Comparison of ENCODE assay signal across 22 cellular contexts in genomic region chr3:137103739-137104138, GRCh38.
"Had no signal": no experiment of that assay in that cellular context is flagged by ENCODE, and none has a peak within 500 bp of the region (broad histone marks: within the 10 kb centered on the region; RNA-seq: fewer than 3 reads in every experiment).

No MANE protein-coding gene starts in this region.

- H3K9me3 ChIP-seq: adrenal gland, ascending aorta, breast epithelium, sigmoid colon, upper lobe of right lung had no signal

- H3K4me3 ChIP-seq: adrenal gland, ascending aorta, breast epithelium, gastroesophageal sphincter, left ventricle myocardium inferior, sigmoid colon, upper lobe of right lung had no signal

- H3K36me3 ChIP-seq: adrenal gland, ascending aorta, breast epithelium, gastroesophageal sphincter, left ventricle myocardium inferior, sigmoid colon, upper lobe of right lung had no signal

- DNase-seq: activated CD8-positive, alpha-beta memory T cell treated with anti-CD3 and anti-CD28 coated beads for 24 hours; activated CD8-positive, alpha-beta memory T cell treated with anti-CD3 and anti-CD28 coated beads, Interleukin-2, amount 50 U/mL, for 4 hours; activated naive CD4-positive, alpha-beta T cell; activated T-cell treated with anti-CD3 and anti-CD28 coated beads, Interleukin-2, amount 50 U/mL, for 24 hours; adrenal gland; cortex of kidney; endodermal cell; head of caudate nucleus; hypothalamus; left ventricle myocardium inferior; natural killer cell; retina; sigmoid colon; stimulated activated CD4-positive, alpha-beta T cell treated with anti-CD3 and anti-CD28 coated beads, Interleukin-4, amount 100 ng/mL, for 1 hour; stimulated activated naive CD8-positive, alpha-beta T cell treated with anti-CD3 and anti-CD28 coated beads, Interleukin-15, Interleukin-2, amounts not matched to agents 100 U/mL and 50 U/mL, for 24 hours; T1000; upper lobe of right lung had no signal

- H3K27me3 ChIP-seq: ascending aorta, breast epithelium, sigmoid colon had no signal

- H3K4me1 ChIP-seq: adrenal gland, ascending aorta, breast epithelium, upper lobe of right lung had no signal

- H3K27ac ChIP-seq: adrenal gland, ascending aorta, breast epithelium, gastroesophageal sphincter, left ventricle myocardium inferior, sigmoid colon, upper lobe of right lung had no signal

- ATAC-seq: activated T-helper 17 cell treated with anti-CD3 and anti-CD28 coated beads, Interleukin-2, amount 50 U/mL, for 72 hours; gastroesophageal sphincter; natural killer cell; stimulated activated naive CD8-positive, alpha-beta T cell treated with anti-CD3 and anti-CD28 coated beads, Interleukin-15, Interleukin-2, amounts not matched to agents 100 U/mL and 50 U/mL, for 24 hours; upper lobe of right lung; WTC11 had no signal
